ENCODE assay signal across 8 cellular contexts in the genomic region with DNA sequence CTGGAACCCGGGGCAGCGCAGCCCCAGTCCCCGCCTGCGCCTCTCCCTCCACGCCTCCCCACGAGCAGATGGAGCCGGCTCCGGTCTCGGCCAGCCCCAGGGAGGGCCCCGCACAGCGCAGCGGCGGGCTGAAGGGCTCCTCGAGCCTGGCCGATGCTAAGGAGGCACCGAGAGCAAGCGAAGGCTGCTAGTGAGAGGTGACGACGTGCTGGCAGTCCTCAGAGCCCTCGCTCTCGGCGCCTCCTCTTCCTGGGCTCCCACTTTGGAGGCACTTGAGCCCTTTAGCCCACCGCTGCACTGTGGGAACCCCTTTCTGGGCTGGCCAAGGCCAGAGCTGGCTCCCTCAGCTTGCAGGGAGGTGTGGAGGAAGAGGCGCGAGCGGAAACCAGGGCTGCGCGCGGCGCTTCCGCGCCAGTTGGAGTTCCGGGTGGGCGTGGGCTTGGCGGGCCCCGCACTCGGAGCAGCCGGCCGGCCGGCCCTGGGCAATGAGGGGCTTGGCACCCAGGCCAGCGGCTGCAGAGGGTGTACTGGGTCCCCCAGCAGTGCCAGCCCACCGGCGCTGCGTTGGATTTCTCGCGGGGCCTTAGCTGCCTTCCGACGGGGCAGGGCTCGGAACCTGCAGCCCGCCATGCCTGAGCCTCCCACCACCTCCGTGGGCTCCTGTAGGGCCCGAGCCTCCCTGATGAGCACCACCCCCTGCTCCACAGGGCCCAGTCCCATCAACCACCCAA. TPM values are rescaled to one million over a fixed set of nuclear protein-coding genes. Genes with fewer than 3 reads are reported as not detected.
DNase-seq lines count a peak whose midpoint lies in the region; ATAC-seq and TF ChIP-seq lines count a peak whose summit lies in the region.

No MANE protein-coding gene starts in this region.

- peak; percentile 42 for DNase-seq in AG08396 (ENCODE audit: low spot score)
- peak; percentile 46 for DNase-seq in T-helper 9 cell
- no peak for DNase-seq in breast epithelium (ENCODE audit: low spot score in 2 of 2)
- peak in 1 of 2 donors; percentile 86 for DNase-seq in lower leg skin (ENCODE audit: low spot score in 2 of 2)
- DNase-seq in stimulated activated effector memory CD8-positive, alpha-beta T cell treated with anti-CD3 and anti-CD28 coated beads, Interleukin-12 subunit alpha, Interleukin-12 subunit beta, amount 100 ng/mL, for 72 hours (ENCODE audit: low spot score in 2 of 2) = peak; percentile 36 to 77
- no peak for DNase-seq in NCI-H1105 (lab: John Stamatoyannopoulos, UW)

- no peaks in the 10 kb centered on the region for H3K36me3 ChIP-seq in breast epithelium

- H3K4me3 Mint-ChIP-seq in stimulated activated effector memory CD8-positive, alpha-beta T cell treated with anti-CD3 and anti-CD28 coated beads, Interleukin-12 subunit alpha, Interleukin-12 subunit beta, amount 100 ng/mL, for 72 hours = peak overlapping the region; percentile 94

- WGBS in lower leg skin, 2 donors = 24 to 41% methylated on average over 22 to 33 of the region's 52 CpGs

- H3K4me1 ChIP-seq in breast epithelium = peaks cover 10% of the 10 kb centered on the region in 2 donors

- H3K4me3 ChIP-seq in breast epithelium (peak overlapping the region; percentile 64 to 67 (median 66)), lower leg skin (ENCODE audit: low read depth, poor library complexity, severe bottlenecking) (peak overlapping the region; percentile 44)

- peak overlapping the region; percentile 67 for H3K27ac Mint-ChIP-seq in stimulated activated effector memory CD8-positive, alpha-beta T cell treated with anti-CD3 and anti-CD28 coated beads, Interleukin-12 subunit alpha, Interleukin-12 subunit beta, amount 100 ng/mL, for 72 hours

- TF ChIP-seq POLR2A in breast epithelium (IDR thresholded peaks at IDR 0.05) (no peak), lower leg skin (IDR thresholded peaks at IDR 0.05) (no peak)

- no peaks in the 10 kb centered on the region for H3K27me3 ChIP-seq in breast epithelium

- peak overlapping the region; percentile 81 to 85 for H3K27ac ChIP-seq in breast epithelium

- TF ChIP-seq CTCF in breast epithelium (IDR thresholded peaks at IDR 0.05) (no peak), lower leg skin (IDR thresholded peaks at IDR 0.05) (no peak)

- H3K9me3 Mint-ChIP-seq in stimulated activated effector memory CD8-positive, alpha-beta T cell treated with anti-CD3 and anti-CD28 coated beads, Interleukin-12 subunit alpha, Interleukin-12 subunit beta, amount 100 ng/mL, for 72 hours = no peaks in the 10 kb centered on the region

- peaks cover 24% of the 10 kb centered on the region for H3K4me1 Mint-ChIP-seq in stimulated activated effector memory CD8-positive, alpha-beta T cell treated with anti-CD3 and anti-CD28 coated beads, Interleukin-12 subunit alpha, Interleukin-12 subunit beta, amount 100 ng/mL, for 72 hours

- ATAC-seq in HG02678 (IDR thresholded peaks at IDR 0.05; ENCODE audit: unreplicated experiment) = peak; percentile 31
- peak; percentile 56 for ATAC-seq in stimulated activated effector memory CD8-positive, alpha-beta T cell treated with anti-CD3 and anti-CD28 coated beads, Interleukin-12 subunit alpha, Interleukin-12 subunit beta, amount 100 ng/mL, for 72 hours
- ATAC-seq in HG02623 (IDR thresholded peaks at IDR 0.05; ENCODE audit: unreplicated experiment) = no peak

- H3K36me3 Mint-ChIP-seq in stimulated activated effector memory CD8-positive, alpha-beta T cell treated with anti-CD3 and anti-CD28 coated beads, Interleukin-12 subunit alpha, Interleukin-12 subunit beta, amount 100 ng/mL, for 72 hours = peaks cover 9% of the 10 kb centered on the region

- no peaks in the 10 kb centered on the region for H3K9me3 ChIP-seq in breast epithelium

- intact Hi-C loops in breast epithelium (cut with DNase I; ENCODE audit: low total_unique reads) = no loop called here
- intact Hi-C loops in lower leg skin (cut with DNase I; ENCODE audit: low total_unique reads) = no loop called here

RNA-seq across cellular contexts. Expression of a gene that starts 2.5 kb away (rescaled TPM):
- total RNA-seq in breast epithelium (100 to 1,000 TPM; 124 to 159 (median 134) TPM), lower leg skin (10 to 100 TPM; 69.5 to 99.6 (median 85.0) TPM)

RNA-seq across cellular contexts. Expression of a gene that starts 25.6 kb away (rescaled TPM):
- total RNA-seq in breast epithelium (10 to 100 TPM; 10.4 to 16.4 (median 15.7) TPM), lower leg skin (10 to 100 TPM in 1 of 4 donors, 1 to 10 TPM in 3; 5.5 to 13.2 (median 8.0) TPM)

RNA-seq across cellular contexts. Expression of a gene that starts 26.0 kb away (rescaled TPM):
- total RNA-seq in breast epithelium = 1 to 10 TPM in 1 of 3 donors, not detected in 2; 1.3 TPM
- not detected for total RNA-seq in lower leg skin

RNA-seq across cellular contexts. Expression of a gene that starts 27.2 kb away (rescaled TPM):
- 100 to 1,000 TPM in 1 of 3 donors, 10 to 100 TPM in 2; 65.7 to 102 (median 76.4) TPM for total RNA-seq in breast epithelium
- total RNA-seq in lower leg skin = 10 to 100 TPM; 34.9 to 56.7 (median 48.1) TPM

Comparison
In these comparisons a context has a peak if more than half of its experiments do, and no peak if none do; other contexts are left out.
1. DNase-seq: peak in AG08396 (single experiment), T-helper 9 cell (single experiment) and stimulated activated effector memory CD8-positive, alpha-beta T cell treated with anti-CD3 and anti-CD28 coated beads, Interleukin-12 subunit alpha, Interleukin-12 subunit beta, amount 100 ng/mL, for 72 hours (2 of 2); none in breast epithelium (0 of 2) and NCI-H1105 (single experiment).